In the genomic region with DNA sequence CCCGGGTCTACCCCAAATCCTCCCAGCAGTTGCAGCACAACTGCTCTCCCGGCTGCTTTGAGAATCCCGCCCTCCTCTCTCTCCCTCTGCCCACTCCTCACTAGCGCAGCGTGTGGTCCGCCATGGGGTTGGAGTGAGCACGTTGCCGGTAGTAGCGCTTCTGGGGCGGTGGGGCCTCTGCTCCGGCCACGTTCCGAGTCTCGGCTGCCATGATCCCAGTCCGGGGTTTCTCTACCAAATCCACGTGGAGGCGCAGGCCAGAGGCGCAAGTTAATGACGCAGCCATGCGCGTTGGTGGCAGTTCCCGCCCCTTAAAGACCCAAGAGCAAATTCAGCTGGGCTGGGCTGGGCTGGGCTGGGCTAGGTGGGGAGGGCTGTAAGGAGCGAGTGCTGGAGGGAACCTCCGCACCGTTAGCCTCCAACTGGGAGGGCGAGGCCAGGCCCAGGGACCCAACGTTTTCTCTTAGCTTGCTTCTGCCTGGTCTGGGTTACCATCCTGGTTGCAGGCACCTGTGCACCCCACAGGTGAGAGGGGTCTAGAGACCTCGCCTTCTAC, we compare ENCODE assay signal across 8 cellular contexts. TPM values are rescaled to one million over a fixed set of nuclear protein-coding genes. Genes with fewer than 3 reads are reported as not detected.
DNase-seq lines count a peak whose midpoint lies in the region; ATAC-seq, FAIRE-seq and TF ChIP-seq lines count a peak whose summit lies in the region.

Gene METTL1 (minus strand): TSS at position 233 of the 556 bp plus-strand sequence. CDS start 22 bp downstream, at position 211.

- H4K20me1 ChIP-seq in keratinocyte (ENCODE audit: control insufficient read depth, extremely low read depth, insufficient read depth, low read length): no peaks in the 10 kb centered on the region

- ATAC-seq in GM18909 (IDR thresholded peaks at IDR 0.05; ENCODE audit: poor library complexity, unreplicated experiment): peak; percentile 85
- ATAC-seq in HG03175 (IDR thresholded peaks at IDR 0.05; ENCODE audit: unreplicated experiment): peak; percentile 83
- peak; percentile 89 to 93 for ATAC-seq in activated CD4-positive, CD25-positive, alpha-beta regulatory T cell treated with anti-CD3 and anti-CD28 coated beads, Interleukin-2, amount 50 U/mL, for 24 hours

- peak; percentile 97 for DNase-seq in AG08395 (ENCODE audit: low spot score)
- DNase-seq in NCI-H226: peak; percentile 99
- peak; percentile 98 for DNase-seq in cerebellar cortex (ENCODE audit: low spot score)
- no peak for DNase-seq in keratinocyte (ENCODE audit: low read depth, low spot score)
- DNase-seq in stimulated activated CD4-positive, alpha-beta T cell treated with anti-CD3 and anti-CD28 coated beads, Interleukin-15, amount 100 ng/mL, for 1 hour (ENCODE audit: low read depth in 1 of 2, low spot score in 1 of 2): peak; percentile 74 to 87

- peak within 1 kb of the TSS; percentile 98 for H3K9ac ChIP-seq in keratinocyte (ENCODE audit: control insufficient read depth, extremely low read depth, insufficient read depth, low read length)

- H3K4me3 ChIP-seq in keratinocyte (ENCODE audit: control insufficient read depth in 2 of 3, extremely low read depth in 1 of 3, insufficient read depth in 2 of 3, low read depth in 1 of 3, low read length in 3 of 3): peak within 1 kb of the TSS; percentile 79 to 96 (median 93)

- H3K4me1 ChIP-seq in keratinocyte (ENCODE audit: control insufficient read depth, extremely low read depth, insufficient read depth, low read length): peaks cover 23% of the 10 kb centered on the region

- H3K9me3 ChIP-seq in keratinocyte (ENCODE audit: control insufficient read depth, low read depth, low read length): no peaks in the 10 kb centered on the region

- no peaks in the 10 kb centered on the region for H3K9me1 ChIP-seq in keratinocyte (ENCODE audit: control insufficient read depth, extremely low read depth, insufficient read depth, low read length)

- TF ChIP-seq CTCF in keratinocyte (optimal IDR thresholded peaks at IDR 0.05 in 1 of 3, IDR thresholded peaks at IDR 0.05 in 1 of 3, conservative IDR thresholded peaks at IDR 0.05 in 1 of 3; ENCODE audit: extremely low read depth in 1 of 3, insufficient read depth in 2 of 3, low read length in 3 of 3): no peak

- peak; percentile 48 for FAIRE-seq in keratinocyte (lab: Jason Lieb, UNC)

- peak within 1 kb of the TSS; percentile 94 for H3K27ac ChIP-seq in keratinocyte (ENCODE audit: control insufficient read depth, insufficient read depth, low read length)

- H3K79me2 ChIP-seq in keratinocyte (ENCODE audit: control insufficient read depth, insufficient read depth, low read length): peaks cover 46% of the 10 kb centered on the region

- H3K36me3 ChIP-seq in keratinocyte (ENCODE audit: control insufficient read depth in 2 of 2, extremely low read depth in 1 of 2, insufficient read depth in 2 of 2, low read length in 2 of 2): peaks cover 14 to 20% of the 10 kb centered on the region in 2 experiments

- dilution Hi-C loops in keratinocyte (cut with MboI; ENCODE audit: extremely low pct_ligation_motif_present, low sequenced_read_pairs): no loop called here

- H3K27me3 ChIP-seq in keratinocyte (ENCODE audit: control insufficient read depth, extremely low read depth, insufficient read depth, low read length): no peaks in the 10 kb centered on the region

- H3K4me2 ChIP-seq in keratinocyte (ENCODE audit: control insufficient read depth, extremely low read depth, insufficient read depth, low read depth, low read length): peak within 1 kb of the TSS; percentile 98

- H2AFZ ChIP-seq in keratinocyte (ENCODE audit: control insufficient read depth, low read length): peak within 1 kb of the TSS; percentile 98

RNA-seq across cellular contexts. Expression of gene METTL1, which starts in this region (rescaled TPM):
- polyA plus RNA-seq in keratinocyte: 24.3 to 25.5 TPM (median 24.5 TPM) in 3 replicates
- 4.7 TPM for polyA plus RNA-seq in keratinocyte (2011; ENCODE audit: low read depth)
- polyA plus RNA-seq in keratinocyte (2011; cell fraction: cytosol; rRNA removed): 14.9 and 17.4 TPM in 2 replicates
- polyA plus RNA-seq in keratinocyte (2011; cell fraction: nucleus; rRNA removed): 25.0 and 25.7 TPM in 2 replicates
- 20.5 and 24.2 TPM in 2 replicates for polyA plus RNA-seq in keratinocyte (2012; ENCODE audit: low replicate concordance)
- polyA minus RNA-seq in keratinocyte: 18.9 to 42.7 TPM (median 23.0 TPM) in 3 replicates
- 13.6 TPM for polyA minus RNA-seq in keratinocyte (2011; cell fraction: cytosol; rRNA and poly(A)+ RNA removed)
- 9.8 and 12.8 TPM in 2 replicates for polyA minus RNA-seq in keratinocyte (2011; cell fraction: nucleus; rRNA and poly(A)+ RNA removed)
